26 cellular contexts compared by ENCODE assay signal in the genomic region with DNA sequence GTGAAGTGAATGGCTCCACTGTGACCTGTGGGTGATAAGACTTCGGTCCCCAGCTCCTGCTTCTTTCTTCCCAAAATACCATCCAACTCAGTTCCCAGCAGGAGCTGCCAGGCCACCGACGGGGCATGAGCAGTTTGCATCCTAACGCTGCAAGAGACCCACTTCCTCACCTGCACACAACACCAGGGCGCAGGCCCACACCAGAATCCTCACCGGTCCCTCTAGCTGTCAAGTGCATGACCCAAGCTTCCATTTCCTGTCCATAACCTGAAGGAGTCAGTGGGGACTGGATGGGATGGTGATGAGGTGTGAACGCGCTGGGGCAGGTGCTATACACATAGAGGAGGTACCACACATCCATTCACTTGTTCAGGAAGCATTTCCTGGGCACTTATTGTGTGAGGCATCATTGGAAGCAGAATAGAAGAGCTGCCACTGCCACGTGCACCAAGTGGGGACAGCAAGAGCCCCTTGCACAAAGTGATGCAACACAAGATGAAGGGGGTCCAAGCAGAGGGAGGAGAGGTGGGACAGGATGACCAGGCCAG.
DNase-seq lines count a peak whose midpoint lies in the region; ATAC-seq, FAIRE-seq and TF ChIP-seq lines count a peak whose summit lies in the region.
"Had no signal": no experiment of that assay in that cellular context is flagged by ENCODE, and none has a peak within 500 bp of the region (broad histone marks: within the 10 kb centered on the region; RNA-seq: fewer than 3 reads in every experiment).

No MANE protein-coding gene starts in this region.

- H3K23ac ChIP-seq in neuronal stem cell (ENCODE audit: low read depth, low read length, poor library complexity): peak overlapping the region; percentile 23

- H3K4me3 ChIP-seq in right atrium auricular region (no peak overlapping the region), lower leg skin (ENCODE audit: low read depth, poor library complexity, severe bottlenecking) (no peak overlapping the region), neuronal stem cell (ENCODE audit: low read length in 2 of 2) (no peak overlapping the region)
- H3K4me3 ChIP-seq: BLaER1, K562, MG63, PC-9, SJCRH30 had no signal

- H3K27me3 ChIP-seq in right atrium auricular region: no peaks in the 10 kb centered on the region
- no peaks in the 10 kb centered on the region for H3K27me3 ChIP-seq in neuronal stem cell (ENCODE audit: control insufficient read depth in 3 of 3, insufficient read depth in 3 of 3, low read depth in 1 of 3, low read length in 3 of 3)
- H3K27me3 ChIP-seq: BLaER1, MG63, SJCRH30 had no signal

- no peaks in the 10 kb centered on the region for H3K36me3 ChIP-seq in right atrium auricular region
- no peaks in the 10 kb centered on the region for H3K36me3 ChIP-seq in neuronal stem cell (replicated peaks in 1 of 2; ENCODE audit: control insufficient read depth in 2 of 2, insufficient read depth in 2 of 2, low read length in 2 of 2)
- H3K36me3 ChIP-seq: BLaER1, MG63, SJCRH30 had no signal

- no peaks in the 10 kb centered on the region for H3K9me3 ChIP-seq in right atrium auricular region
- no peaks in the 10 kb centered on the region for H3K9me3 ChIP-seq in neuronal stem cell (replicated peaks in 1 of 2; ENCODE audit: control insufficient read depth in 2 of 2, insufficient read depth in 1 of 2, low read depth in 1 of 2, low read length in 2 of 2)
- H3K9me3 ChIP-seq: BLaER1, MG63, SJCRH30 had no signal

- H2BK12ac ChIP-seq in neuronal stem cell (ENCODE audit: low read length): no peak overlapping the region

- peak overlapping the region; percentile 62 for H3K18ac ChIP-seq in neuronal stem cell (ENCODE audit: low read length)

- H2AFZ ChIP-seq in neuronal stem cell (ENCODE audit: low read length): no peak overlapping the region
- H2AFZ ChIP-seq: PC-9 had no signal

- H3K9ac ChIP-seq in neuronal stem cell (ENCODE audit: low read depth, low read length, poor library complexity): peak overlapping the region; percentile 2
- H3K9ac ChIP-seq: BLaER1 had no signal

- no peak for FAIRE-seq in H54 (lab: Jason Lieb, UNC)
- FAIRE-seq: A204.1, GM12892, K562 had no signal

- H4K8ac ChIP-seq in neuronal stem cell (ENCODE audit: low read depth, low read length): no peak overlapping the region

- no peaks in the 10 kb centered on the region for H3K36me3 Mint-ChIP-seq in activated T-cell treated with anti-CD3 and anti-CD28 coated beads, Interleukin-2, amount 50 U/mL, for 72 hours (ENCODE audit: insufficient read depth in 2 of 2)
- H3K36me3 Mint-ChIP-seq: CD4-positive, CD25-positive, alpha-beta regulatory T cell had no signal

- H4K91ac ChIP-seq in neuronal stem cell (ENCODE audit: low read depth, low read length, poor library complexity): no peak overlapping the region

- H3K9me3 Mint-ChIP-seq in activated T-cell treated with anti-CD3 and anti-CD28 coated beads, Interleukin-2, amount 50 U/mL, for 72 hours: no peaks in the 10 kb centered on the region

- DNase-seq in right atrium auricular region (ENCODE audit: low spot score): peak; percentile 53
- DNase-seq in left ventricle myocardium superior: no peak
- DNase-seq in lower leg skin (ENCODE audit: low spot score in 2 of 2): peak; percentile 5 to 54
- no peak for DNase-seq in neuronal stem cell (ENCODE audit: low spot score)
- DNase-seq in H54 (ENCODE audit: insufficient read length, low spot score): no peak
- no peak for DNase-seq in activated T-cell treated with anti-CD3 and anti-CD28 coated beads, Interleukin-2, amount 50 U/mL, for 72 hours
- DNase-seq in activated naive CD4-positive, alpha-beta T cell treated with Interleukin-2 at 50 U/mL for 16 hours: no peak
- DNase-seq: CD4-positive, CD25-positive, alpha-beta regulatory T cell; DMS153; DND-41; Kasumi-1; MG63; NCI-H1105 treated with DMSO at 0.1 percent for 48 hours; NCI-H146; NCI-H1930; NCI-H2107; NCI-H524 treated with DMSO at 0.1 percent for 48 hours; NCI-H82; NK-92 treated with Interleukin-12 subunit alpha and Interleukin-12 subunit beta, amount 100 ng/mL, for 24 hours; PC-9; SJCRH30 had no signal

- no peak overlapping the region for H3K4me3 Mint-ChIP-seq in activated T-cell treated with anti-CD3 and anti-CD28 coated beads, Interleukin-2, amount 50 U/mL, for 72 hours
- H3K4me3 Mint-ChIP-seq: CD4-positive, CD25-positive, alpha-beta regulatory T cell had no signal

- H3K79me1 ChIP-seq in neuronal stem cell (ENCODE audit: low read depth, low read length): no peaks in the 10 kb centered on the region

- peak overlapping the region; percentile 64 for H2AK5ac ChIP-seq in neuronal stem cell (ENCODE audit: low read depth, low read length)

- no peak for ATAC-seq in left ventricle myocardium superior
- ATAC-seq in activated T-cell treated with anti-CD3 and anti-CD28 coated beads, Interleukin-2, amount 50 U/mL, for 72 hours (replicated peaks in 1 of 2): no peak
- ATAC-seq: K562, Right ventricle myocardium inferior had no signal

- H3K4me1 Mint-ChIP-seq in activated T-cell treated with anti-CD3 and anti-CD28 coated beads, Interleukin-2, amount 50 U/mL, for 72 hours (ENCODE audit: low read depth): no peaks in the 10 kb centered on the region
- H3K4me1 Mint-ChIP-seq: CD4-positive, CD25-positive, alpha-beta regulatory T cell had no signal

- no peak overlapping the region for H2BK120ac ChIP-seq in neuronal stem cell (ENCODE audit: low read depth, low read length)

- no peak overlapping the region for H2BK15ac ChIP-seq in neuronal stem cell (ENCODE audit: low read length)

- TF ChIP-seq POLR2A in lower leg skin (IDR thresholded peaks at IDR 0.05) (no peak), H54 (IDR thresholded peaks at IDR 0.05; ENCODE audit: low read depth, low read length) (no peak)

- H3K4me1 ChIP-seq in right atrium auricular region (peaks cover 0 to under 1% of the 10 kb centered on the region in 2 donors), neuronal stem cell (ENCODE audit: control insufficient read depth in 2 of 2, insufficient read depth in 1 of 2, low read depth in 1 of 2, low read length in 2 of 2) (peaks cover 0 to 6% of the 10 kb centered on the region in 2 donors)
- H3K4me1 ChIP-seq: SJCRH30 had no signal

- 93 to 95% methylated on average over 9 of the region's 9 CpGs for WGBS in lower leg skin, 2 donors
- no CpG with 5 or more reads among the region's 9 CpGs for WGBS in neuronal stem cell (ENCODE audit: extremely low coverage in 2 of 2, insufficient read length in 2 of 2, insufficient replicate concordance in 1 of 2), 2 donors

- intact Hi-C loops in left ventricle myocardium superior (cut with micrococcal nuclease) (loop anchor here (10.0 kb wide), 1 partner anchor 226 kb away; no protein-coding TSS in a partner anchor), lower leg skin (cut with DNase I; ENCODE audit: low total_unique reads) (no loop called here)

- no peak overlapping the region for H3K27ac Mint-ChIP-seq in activated T-cell treated with anti-CD3 and anti-CD28 coated beads, Interleukin-2, amount 50 U/mL, for 72 hours

- H3K4ac ChIP-seq in neuronal stem cell (ENCODE audit: low read length): no peak overlapping the region

- H3K4me2 ChIP-seq in neuronal stem cell (ENCODE audit: insufficient read depth, low read length, poor library complexity, severe bottlenecking): no peak overlapping the region
- H3K4me2 ChIP-seq: BLaER1, PC-9 had no signal

- no peak for TF ChIP-seq CTCF in right atrium auricular region (IDR thresholded peaks at IDR 0.05)
- no peak for TF ChIP-seq CTCF in lower leg skin (IDR thresholded peaks at IDR 0.05)

- no peak overlapping the region for H3K14ac ChIP-seq in neuronal stem cell (ENCODE audit: low read length)

- H3K27me3 Mint-ChIP-seq in activated T-cell treated with anti-CD3 and anti-CD28 coated beads, Interleukin-2, amount 50 U/mL, for 72 hours (ENCODE audit: low read depth): peaks cover 9% of the 10 kb centered on the region

- no peak overlapping the region for H2BK5ac ChIP-seq in neuronal stem cell (ENCODE audit: low read length)

- H3K27ac ChIP-seq in right atrium auricular region (no peak overlapping the region), neuronal stem cell (replicated peaks; ENCODE audit: low read length) (no peak overlapping the region)
- H3K27ac ChIP-seq: BLaER1, PC-9, SJCRH30 had no signal

Comparison
In these comparisons a context has a peak if more than half of its experiments do, and no peak if none do; other contexts are left out.
1. DNase-seq: peak in right atrium auricular region (single experiment) and lower leg skin (2 of 2); none in left ventricle myocardium superior (single experiment), neuronal stem cell (single experiment), H54 (single experiment), activated T-cell treated with anti-CD3 and anti-CD28 coated beads, Interleukin-2, amount 50 U/mL, for 72 hours (0 of 2) and activated naive CD4-positive, alpha-beta T cell treated with Interleukin-2 at 50 U/mL for 16 hours (single experiment).